2 cellular contexts compared by ENCODE assay signal in genomic region chr1:209829716-209830115, GRCh38.
TF ChIP-seq lines count a peak whose summit lies in the region.

No MANE protein-coding gene starts in this region.

TF ChIP-seq in HCT116, 20 proteins besides CTCF, POLR2A, EP300 and RAD21:
- no peak for TF ChIP-seq SP1 (IDR thresholded peaks at IDR 0.05; ENCODE audit: low read depth)
- TF ChIP-seq, protein P1, sequence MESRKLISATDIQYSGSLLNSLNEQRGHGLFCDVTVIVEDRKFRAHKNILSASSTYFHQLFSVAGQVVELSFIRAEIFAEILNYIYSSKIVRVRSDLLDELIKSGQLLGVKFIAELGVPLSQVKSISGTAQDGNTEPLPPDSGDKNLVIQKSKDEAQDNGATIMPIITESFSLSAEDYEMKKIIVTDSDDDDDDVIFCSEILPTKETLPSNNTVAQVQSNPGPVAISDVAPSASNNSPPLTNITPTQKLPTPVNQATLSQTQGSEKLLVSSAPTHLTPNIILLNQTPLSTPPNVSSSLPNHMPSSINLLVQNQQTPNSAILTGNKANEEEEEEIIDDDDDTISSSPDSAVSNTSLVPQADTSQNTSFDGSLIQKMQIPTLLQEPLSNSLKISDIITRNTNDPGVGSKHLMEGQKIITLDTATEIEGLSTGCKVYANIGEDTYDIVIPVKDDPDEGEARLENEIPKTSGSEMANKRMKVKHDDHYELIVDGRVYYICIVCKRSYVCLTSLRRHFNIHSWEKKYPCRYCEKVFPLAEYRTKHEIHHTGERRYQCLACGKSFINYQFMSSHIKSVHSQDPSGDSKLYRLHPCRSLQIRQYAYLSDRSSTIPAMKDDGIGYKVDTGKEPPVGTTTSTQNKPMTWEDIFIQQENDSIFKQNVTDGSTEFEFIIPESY (IDR thresholded peaks at IDR 0.05; ENCODE audit: extremely low read depth, insufficient replicate concordance, low read length), result no peak
- TF ChIP-seq FOSL1 (IDR thresholded peaks at IDR 0.05; ENCODE audit: low read depth), result no peak
- no peak for TF ChIP-seq REST (IDR thresholded peaks at IDR 0.05; ENCODE audit: low read depth)
- no peak for TF ChIP-seq TCF7L2 (IDR thresholded peaks at IDR 0.05; ENCODE audit: borderline replicate concordance, extremely low read depth, insufficient read depth, insufficient read length)
- TF ChIP-seq JUND (IDR thresholded peaks at IDR 0.05), result no peak

TF ChIP-seq in HEK293T, 16 proteins besides CTCF, POLR2A, EP300 and RAD21:
- TF ChIP-seq L3MBTL2 (conservative IDR thresholded peaks at IDR 0.05) (no peak), CTBP1 (IDR thresholded peaks at IDR 0.05; ENCODE audit: borderline replicate concordance) (no peak), ARNT (IDR thresholded peaks at IDR 0.05) (no peak), TARDBP (IDR thresholded peaks at IDR 0.05) (no peak), FOXK2 (IDR thresholded peaks at IDR 0.05) (no peak), LEF1 (IDR thresholded peaks at IDR 0.05; ENCODE audit: borderline replicate concordance) (no peak), NFRKB (IDR thresholded peaks at IDR 0.05) (no peak), ZNF384 (IDR thresholded peaks at IDR 0.05) (no peak), SP1 (IDR thresholded peaks at IDR 0.05) (no peak), FOXM1 (IDR thresholded peaks at IDR 0.05; ENCODE audit: borderline replicate concordance) (no peak), HDGF (IDR thresholded peaks at IDR 0.05; ENCODE audit: borderline replicate concordance) (no peak)
